ENCODE assay signal across 27 cellular contexts in genomic region chr2:213818436-213818835, GRCh38.
DNase-seq lines count a peak whose midpoint lies in the region; ATAC-seq and TF ChIP-seq lines count a peak whose summit lies in the region.
"Had no signal": no experiment of that assay in that cellular context is flagged by ENCODE, and none has a peak within 500 bp of the region (broad histone marks: within the 10 kb centered on the region; RNA-seq: fewer than 3 reads in every experiment).

No MANE protein-coding gene starts in this region.

- ATAC-seq in HG02973 (IDR thresholded peaks at IDR 0.05; ENCODE audit: unreplicated experiment): no peak
- ATAC-seq: activated naive CD4-positive, alpha-beta T cell treated with anti-CD3 and anti-CD28 coated beads, Interleukin-2, amount 50 U/mL, for 72 hours; pancreas; right cardiac atrium had no signal

- H3K4me3 ChIP-seq in adipocyte (ENCODE audit: low read length) (no peak overlapping the region), osteoblast (ENCODE audit: insufficient read depth, low read length) (no peak overlapping the region)
- H3K4me3 ChIP-seq: ascending aorta, GM23248, lung, pancreas, testis, uterus had no signal

- H3K36me3 ChIP-seq in adipocyte (ENCODE audit: control insufficient read depth, insufficient read depth, low read length, severe bottlenecking): no peaks in the 10 kb centered on the region
- no peaks in the 10 kb centered on the region for H3K36me3 ChIP-seq in osteoblast (ENCODE audit: insufficient read depth, low read length)
- H3K36me3 ChIP-seq: ascending aorta, pancreas, uterus had no signal

- H3K27me3 ChIP-seq in adipocyte (replicated peaks; ENCODE audit: control insufficient read depth, insufficient read depth, low read length): no peaks in the 10 kb centered on the region
- no peaks in the 10 kb centered on the region for H3K27me3 ChIP-seq in osteoblast (ENCODE audit: insufficient read depth, low read length)
- H3K27me3 ChIP-seq: ascending aorta, pancreas, testis, uterus had no signal

- H3K9me3 ChIP-seq in adipocyte (ENCODE audit: control insufficient read depth, low read length): peaks cover 3% of the 10 kb centered on the region
- H3K9me3 ChIP-seq in osteoblast (ENCODE audit: low read depth, low read length): no peaks in the 10 kb centered on the region
- H3K9me3 ChIP-seq: ascending aorta, pancreas, testis, uterus had no signal

- in situ Hi-C loops in Caki2 (cut with HindIII; ENCODE audit: low pct_unique_long_range_greater_than_20kb, low sequenced_read_pairs): no loop called here

- DNase-seq in Caki2 (ENCODE audit: low read depth) (peak; percentile 2), adipocyte (ENCODE audit: low read depth) (peak; percentile 78), fibroblast of peridontal ligament (ENCODE audit: extremely low read depth) (peak; percentile 88), osteoblast (ENCODE audit: insufficient read length, low spot score, missing footprints) (no peak), LoVo (ENCODE audit: low spot score) (no peak), SIG-M5 (lab: John Stamatoyannopoulos, UW) (no peak), RKO (ENCODE audit: low spot score) (no peak)
- DNase-seq: activated B cell treated with CpG ODN at 0.5 μM for 24 hours; activated CD4-positive, alpha-beta T cell treated with anti-CD3 and anti-CD28 coated beads, Interleukin-2, amount 50 U/mL, for 4 hours; activated CD8-positive, alpha-beta memory T cell treated with anti-CD3 and anti-CD28 coated beads, Interleukin-2, amount 50 U/mL, for 48 hours; cerebellar nuclear complex; effector memory CD4-positive, alpha-beta T cell; erythroblast; GM23248; kidney glomerular epithelial cell; MM.1S; NCI-H146; pancreas; right cardiac atrium; stimulated activated naive CD4-positive, alpha-beta T cell treated with Interleukin-2 at 50 U/mL for 16 hours; SW 1271; testis; uterus had no signal

- no peak overlapping the region for H3K9ac ChIP-seq in adipocyte (ENCODE audit: low read length)
- H3K9ac ChIP-seq: GM23248 had no signal

- H3K27ac ChIP-seq in osteoblast (ENCODE audit: low read depth, low read length): no peak overlapping the region
- H3K27ac ChIP-seq: ascending aorta, GM23248, pancreas, testis, uterus had no signal

- peak overlapping the region; percentile 49 for H2AFZ ChIP-seq in osteoblast (ENCODE audit: low read length)
- H2AFZ ChIP-seq: GM23248 had no signal

- H3K79me2 ChIP-seq in osteoblast (ENCODE audit: insufficient read depth, low read length): no peaks in the 10 kb centered on the region

- H4K20me1 ChIP-seq in osteoblast (ENCODE audit: insufficient read depth, low read length): no peaks in the 10 kb centered on the region

- H3K4me1 ChIP-seq in adipocyte (ENCODE audit: control insufficient read depth, insufficient read depth, low read length) (peaks cover 8% of the 10 kb centered on the region), osteoblast (ENCODE audit: insufficient read depth, low read length) (no peaks in the 10 kb centered on the region)
- H3K4me1 ChIP-seq: ascending aorta, pancreas, testis, uterus had no signal

- no peak overlapping the region for H3K4me2 ChIP-seq in osteoblast (ENCODE audit: insufficient read depth, low read length)

- no peak for TF ChIP-seq CTCF in osteoblast (IDR thresholded peaks at IDR 0.05; ENCODE audit: extremely low read depth, low read depth, low read length)

Comparison
In these comparisons a context has a peak if more than half of its experiments do, and no peak if none do; other contexts are left out.
1. DNase-seq: peak in Caki2 (single experiment), adipocyte (single experiment) and fibroblast of peridontal ligament (single experiment); none in osteoblast (single experiment), LoVo (single experiment), SIG-M5 (single experiment) and RKO (single experiment).